ENCODE assay signal across 8 cellular contexts in genomic region chr9:4741365-4742031, GRCh38. TPM values are rescaled to one million over a fixed set of nuclear protein-coding genes. Genes with fewer than 3 reads are reported as not detected.
DNase-seq lines count a peak whose midpoint lies in the region; ATAC-seq and TF ChIP-seq lines count a peak whose summit lies in the region.

No MANE protein-coding gene starts in this region.

- H3K4me1 Mint-ChIP-seq in dendritic cell treated with granulocyte-macrophage colony-stimulating factor and Interleukin-4, amounts not matched to agents 40 ng/mL and 50 ng/mL, for 4 days (ENCODE audit: low read depth) = peaks cover 25% of the 10 kb centered on the region

- TF ChIP-seq CTCF in HEK293 (tag by site-specific recombination; IDR thresholded peaks at IDR 0.05) = no peak
- no peak for TF ChIP-seq CTCF in liver (IDR thresholded peaks at IDR 0.05; ENCODE audit: low read depth, low read length, missing input control)
- TF ChIP-seq CTCF in stomach (IDR thresholded peaks at IDR 0.05) = no peak

- H3K4me3 Mint-ChIP-seq in dendritic cell treated with granulocyte-macrophage colony-stimulating factor and Interleukin-4, amounts not matched to agents 40 ng/mL and 50 ng/mL, for 4 days = peak overlapping the region; percentile 87

- CTCF ChIA-PET in HEK293 (lab: Yijun Ruan, JAX) = interaction anchor here (0.6 to 1.2 kb wide), 5 partner anchors 9 to 281 kb away, joined by 3 to 7 read pairs (median 5); no protein-coding TSS in a partner anchor

- H3K27me3 ChIP-seq in liver (ENCODE audit: control insufficient read depth in 4 of 4, insufficient read depth in 4 of 4, low read length in 3 of 4) = no peaks in the 10 kb centered on the region
- H3K27me3 ChIP-seq in stomach = no peaks in the 10 kb centered on the region

- peaks cover 15% of the 10 kb centered on the region for H3K36me3 Mint-ChIP-seq in dendritic cell treated with granulocyte-macrophage colony-stimulating factor and Interleukin-4, amounts not matched to agents 40 ng/mL and 50 ng/mL, for 4 days (ENCODE audit: low read depth)

- H3K9ac ChIP-seq in liver (ENCODE audit: low read depth in 1 of 2, low read length in 2 of 2) = peak overlapping the region; percentile 56 to 72

- H3K9me3 ChIP-seq in HEK293 (ENCODE audit: control insufficient read depth, insufficient read depth, low read depth, low read length) = no peaks in the 10 kb centered on the region
- no peaks in the 10 kb centered on the region for H3K9me3 ChIP-seq in liver (ENCODE audit: control insufficient read depth in 4 of 4, low read length in 3 of 4)
- H3K9me3 ChIP-seq in stomach = no peaks in the 10 kb centered on the region

- 3% methylated on average over 52 of the region's 52 CpGs for WGBS in liver
- WGBS in stomach, 5 donors = 1 to 3% (median 1%) methylated on average over 40 to 52 of the region's 52 CpGs

- peak overlapping the region; percentile 86 for H3K4me3 ChIP-seq in HEK293 (ENCODE audit: low read depth, low read length)
- peak overlapping the region; percentile 50 to 94 (median 93) for H3K4me3 ChIP-seq in liver (ENCODE audit: low read depth in 1 of 3, low read length in 3 of 3)
- H3K4me3 ChIP-seq in stomach = peak overlapping the region; percentile 84 to 95 (median 88)

- H3K27me3 Mint-ChIP-seq in dendritic cell treated with granulocyte-macrophage colony-stimulating factor and Interleukin-4, amounts not matched to agents 40 ng/mL and 50 ng/mL, for 4 days = no peaks in the 10 kb centered on the region

- no peaks in the 10 kb centered on the region for H3K36me3 ChIP-seq in HEK293 (ENCODE audit: control insufficient read depth in 2 of 2, insufficient read depth in 1 of 2, low read length in 2 of 2)
- H3K36me3 ChIP-seq in liver (ENCODE audit: control insufficient read depth in 4 of 4, insufficient read depth in 3 of 4, low read depth in 1 of 4, low read length in 3 of 4) = no peaks in the 10 kb centered on the region
- H3K36me3 ChIP-seq in stomach = no peaks in the 10 kb centered on the region

- TF ChIP-seq RAD21 in liver (IDR thresholded peaks at IDR 0.05) = no peak

- POLR2A ChIA-PET in HEK293 (lab: Yijun Ruan, JAX) = interaction anchor here (0.9 to 2.4 kb wide), 10 partner anchors 8 to 243 kb away, joined by 3 to 10 read pairs (median 6); partner anchors contain the start of genes CDC37L1, JAK2, PLPP6 and RCL1

- H3K27ac ChIP-seq in HEK293 (ENCODE audit: extremely low read depth, low read depth, low read length) (peak overlapping the region; percentile 49; the same call in 1 of the 2 replicates), liver (ENCODE audit: low read depth in 1 of 2, low read length in 2 of 2) (peak overlapping the region; percentile 97 to 100), stomach (peak overlapping the region; percentile 94 to 98 (median 97))

- intact Hi-C loops in dendritic cell treated with granulocyte-macrophage colony-stimulating factor and Interleukin-4, amounts not matched to agents 40 ng/mL and 50 ng/mL, for 4 days (cut with micrococcal nuclease) = loop anchor here (2.0 to 5.0 kb wide), 3 partner anchors 51 to 79 kb away; partner anchors contain the start of genes CDC37L1, PLPP6 and RCL1
- intact Hi-C loops in stomach (cut with DNase I; ENCODE audit: low total_unique reads) = no loop called here

- H3K4me1 ChIP-seq in HEK293 (ENCODE audit: control insufficient read depth, insufficient read depth, low read length) = no peaks in the 10 kb centered on the region
- peaks cover 0 to 8% (median 3%) of the 10 kb centered on the region in 4 donors for H3K4me1 ChIP-seq in liver (ENCODE audit: control insufficient read depth in 4 of 4, insufficient read depth in 4 of 4, low read length in 3 of 4)
- H3K4me1 ChIP-seq in stomach = peaks cover 25 to 39% (median 32%) of the 10 kb centered on the region in 4 donors

- H3K9me3 Mint-ChIP-seq in dendritic cell treated with granulocyte-macrophage colony-stimulating factor and Interleukin-4, amounts not matched to agents 40 ng/mL and 50 ng/mL, for 4 days = no peaks in the 10 kb centered on the region

- H3K27ac Mint-ChIP-seq in dendritic cell treated with granulocyte-macrophage colony-stimulating factor and Interleukin-4, amounts not matched to agents 40 ng/mL and 50 ng/mL, for 4 days = peak overlapping the region; percentile 86

- no peak for TF ChIP-seq EP300 in stomach (IDR thresholded peaks at IDR 0.05)

- no peak for TF ChIP-seq POLR2A in stomach (IDR thresholded peaks at IDR 0.05)

- ATAC-seq in SK-N-SH treated with all-trans-retinoic acid at 6 μM for 48 hours = peak; percentile 17

- DNase-seq in ELR (ENCODE audit: low read depth) = peak; percentile 34
- peak; percentile 52 for DNase-seq in stomach
- DNase-seq in stimulated activated naive CD4-positive, alpha-beta T cell treated with Interleukin-2 at 50 U/mL for 16 hours (lab: John Stamatoyannopoulos, UW) = no peak
- no peak for DNase-seq in DMS79 treated with DMSO at 0.1 percent for 48 hours (lab: John Stamatoyannopoulos, UW)

TF ChIP-seq in HEK293, 187 proteins besides CTCF, POLR2A, EP300 and RAD21 (continues in another document):
- TF ChIP-seq ZNF214 (tag by site-specific recombination; IDR thresholded peaks at IDR 0.05; ENCODE audit: borderline replicate concordance) (no peak), ZNF792 (tag by site-specific recombination; IDR thresholded peaks at IDR 0.05) (no peak), ZNF785 (tag by site-specific recombination; IDR thresholded peaks at IDR 0.05) (no peak), PBX3 (CRISPR knock-in tag; IDR thresholded peaks at IDR 0.05) (no peak), ZNF335 (tag by site-specific recombination; conservative IDR thresholded peaks at IDR 0.05) (peak; percentile 28), GLI2 (tag by site-specific recombination; IDR thresholded peaks at IDR 0.05; ENCODE audit: borderline replicate concordance, low read depth) (no peak)

TF ChIP-seq in SK-N-SH treated with all-trans-retinoic acid at 6 μM for 48 hours, 23 proteins besides CTCF, POLR2A, EP300 and RAD21:
- no peak for TF ChIP-seq POU6F1 (CRISPR knock-in tag; IDR thresholded peaks at IDR 0.05; ENCODE audit: borderline replicate concordance, low read depth)

TF ChIP-seq in liver, 16 proteins besides CTCF, POLR2A, EP300 and RAD21:
- TF ChIP-seq GABPA (IDR thresholded peaks at IDR 0.05 in 1 of 2, conservative IDR thresholded peaks at IDR 0.05 in 1 of 2) (no peak), NR2F2 (IDR thresholded peaks at IDR 0.05) (no peak), HNF4G (IDR thresholded peaks at IDR 0.05) (no peak), RXRA (IDR thresholded peaks at IDR 0.05) (no peak), EGR1 (IDR thresholded peaks at IDR 0.05; ENCODE audit: low read depth in 2 of 2) (no peak), ATF3 (IDR thresholded peaks at IDR 0.05) (no peak), JUND (IDR thresholded peaks at IDR 0.05) (no peak), REST (IDR thresholded peaks at IDR 0.05) (no peak), MAX (IDR thresholded peaks at IDR 0.05) (no peak), SP1 (IDR thresholded peaks at IDR 0.05) (no peak)

RNA-seq across cellular contexts. Expression of gene AK3, which starts 0.5 kb away (rescaled TPM):
- total RNA-seq in liver (100 to 1,000 TPM in 1 of 2 donors, 10 to 100 TPM in 1; 86.6 to 115 TPM), stomach (100 to 1,000 TPM in 1 of 5 donors, 10 to 100 TPM in 4; 26.1 to 108 (median 73.5) TPM)
- polyA plus RNA-seq in liver (100 to 1,000 TPM in 1 of 2 donors, 10 to 100 TPM in 1; 70.6 to 181 TPM), stomach (10 to 100 TPM; 33.9 to 64.0 (median 49.9) TPM)

RNA-seq across cellular contexts. Expression of gene RCL1, which starts 51.2 kb away (rescaled TPM):
- total RNA-seq in liver (100 to 1,000 TPM in 1 of 2 donors, 10 to 100 TPM in 1; 52.2 to 121 TPM), stomach (10 to 100 TPM; 11.7 to 38.7 (median 14.7) TPM)
- polyA plus RNA-seq in liver (100 to 1,000 TPM in 1 of 2 donors, 10 to 100 TPM in 1; 53.6 to 120 TPM), stomach (10 to 100 TPM; 12.2 to 22.6 (median 13.1) TPM)

Comparison
In these comparisons a context has a peak if more than half of its experiments do, and no peak if none do; other contexts are left out.
1. DNase-seq: peak in ELR (single experiment) and stomach (single experiment); none in stimulated activated naive CD4-positive, alpha-beta T cell treated with Interleukin-2 at 50 U/mL for 16 hours (single experiment) and DMS79 treated with DMSO at 0.1 percent for 48 hours (single experiment).
2. Peak in every context shown above with its lines, with median percentiles within 50 percentile points of each other: H3K27ac ChIP-seq and H3K4me3 ChIP-seq.